13 cellular contexts compared by ENCODE assay signal in genomic region chr17:32971171-32971570, GRCh38. TPM values are rescaled to one million over a fixed set of nuclear protein-coding genes. Genes with fewer than 3 reads are reported as not detected.
DNase-seq lines count a peak whose midpoint lies in the region; ATAC-seq and TF ChIP-seq lines count a peak whose summit lies in the region.
"Had no signal": no experiment of that assay in that cellular context is flagged by ENCODE, and none has a peak within 500 bp of the region (broad histone marks: within the 10 kb centered on the region; RNA-seq: fewer than 3 reads in every experiment).

No MANE protein-coding gene starts in this region.

- CTCF ChIA-PET in RWPE1 (lab: Yijun Ruan, JAX) = no interaction called here

- H2BK5ac ChIP-seq in mesenchymal stem cell (ENCODE audit: low read depth, low read length, poor library complexity, severe bottlenecking) = no peak overlapping the region

- H2AFZ ChIP-seq in mesenchymal stem cell (ENCODE audit: low read depth, low read length) = no peak overlapping the region

- no peaks in the 10 kb centered on the region for H3K36me3 ChIP-seq in mesenchymal stem cell (ENCODE audit: control insufficient read depth in 1 of 2, insufficient read depth in 2 of 2, low read depth in 1 of 2, low read length in 2 of 2)

- no peak overlapping the region for H4K8ac ChIP-seq in mesenchymal stem cell (ENCODE audit: low read length)

- H3K27ac Mint-ChIP-seq in activated T-helper 17 cell treated with anti-CD3 and anti-CD28 coated beads, Interleukin-2, amount 50 U/mL, for 72 hours = no peak overlapping the region

- peaks cover 11% of the 10 kb centered on the region for H3K4me1 Mint-ChIP-seq in activated T-helper 17 cell treated with anti-CD3 and anti-CD28 coated beads, Interleukin-2, amount 50 U/mL, for 72 hours

- peak overlapping the region in 1 of 2 experiments; percentile 5 for H3K4me3 ChIP-seq in mesenchymal stem cell (ENCODE audit: insufficient read depth in 1 of 2, low read depth in 1 of 2, low read length in 2 of 2)

- no peak overlapping the region for H3K23ac ChIP-seq in mesenchymal stem cell (ENCODE audit: low read length in 2 of 2)

- no peak overlapping the region for H4K91ac ChIP-seq in mesenchymal stem cell (ENCODE audit: low read length)

- POLR2A ChIA-PET in RWPE1 (lab: Yijun Ruan, JAX; ENCODE audit: low non-redundant PET) = no interaction called here

- H3K27ac ChIP-seq in mesenchymal stem cell (ENCODE audit: low read length, poor library complexity, severe bottlenecking) (no peak overlapping the region), RWPE1 (no peak overlapping the region)
- H3K27ac ChIP-seq: VCaP had no signal

- no peak overlapping the region for H2BK120ac ChIP-seq in mesenchymal stem cell (ENCODE audit: low read depth, low read length)

- no peak overlapping the region for H3K14ac ChIP-seq in mesenchymal stem cell (ENCODE audit: low read length in 2 of 2)

- H2AK5ac ChIP-seq in mesenchymal stem cell (ENCODE audit: low read length, severe bottlenecking) = no peak overlapping the region

- peaks cover 11% of the 10 kb centered on the region for H3K9me3 ChIP-seq in mesenchymal stem cell (ENCODE audit: control insufficient read depth, low read length)

- intact Hi-C loops in posterior vena cava (cut with DNase I) = no loop called here

- peaks cover 4% of the 10 kb centered on the region for H3K9me3 Mint-ChIP-seq in activated T-helper 17 cell treated with anti-CD3 and anti-CD28 coated beads, Interleukin-2, amount 50 U/mL, for 72 hours

- H2BK12ac ChIP-seq in mesenchymal stem cell (ENCODE audit: low read length in 2 of 2) = no peak overlapping the region

- peaks cover 8 to 37% of the 10 kb centered on the region in 2 experiments for H3K27me3 ChIP-seq in mesenchymal stem cell (ENCODE audit: control insufficient read depth in 1 of 2, insufficient read depth in 1 of 2, low read length in 2 of 2)

- H3K4me1 ChIP-seq in mesenchymal stem cell (ENCODE audit: control insufficient read depth, insufficient read depth, low read depth, low read length) = no peaks in the 10 kb centered on the region

- H3K79me1 ChIP-seq in mesenchymal stem cell (replicated peaks; ENCODE audit: low read length, poor library complexity, severe bottlenecking) = no peaks in the 10 kb centered on the region

- H3K4me2 ChIP-seq in mesenchymal stem cell (ENCODE audit: low read length, poor library complexity, severe bottlenecking) = no peak overlapping the region

- no peak overlapping the region for H3K4ac ChIP-seq in mesenchymal stem cell (ENCODE audit: low read depth in 1 of 2, low read length in 2 of 2)

- DNase-seq in EL = peak; percentile 8
- peak; percentile 27 for DNase-seq in mesenchymal stem cell
- no peak for DNase-seq in A172 (ENCODE audit: low spot score)
- no peak for DNase-seq in SW 1271 (lab: John Stamatoyannopoulos, UW)
- no peak for DNase-seq in RWPE1 (ENCODE audit: low spot score)
- no peak for DNase-seq in posterior vena cava (ENCODE audit: low spot score)
- DNase-seq: anterior cingulate cortex, NCI-H1694 treated with DMSO at 0.1 percent for 48 hours had no signal

- ATAC-seq in HG03108 (IDR thresholded peaks at IDR 0.05; ENCODE audit: unreplicated experiment) = peak; percentile 72
- peak; percentile 91 for ATAC-seq in activated T-helper 17 cell treated with anti-CD3 and anti-CD28 coated beads, Interleukin-2, amount 50 U/mL, for 72 hours (replicated peaks)

- H3K18ac ChIP-seq in mesenchymal stem cell (ENCODE audit: low read depth in 1 of 2, low read length in 2 of 2) = no peak overlapping the region

- H3K27me3 Mint-ChIP-seq in activated T-helper 17 cell treated with anti-CD3 and anti-CD28 coated beads, Interleukin-2, amount 50 U/mL, for 72 hours = no peaks in the 10 kb centered on the region

- H2BK15ac ChIP-seq in mesenchymal stem cell (ENCODE audit: low read depth, poor library complexity, severe bottlenecking) = no peak overlapping the region

- TF ChIP-seq CTCF in RWPE1 (conservative IDR thresholded peaks at IDR 0.05; ENCODE audit: low read depth) = no peak

- H3K4me3 Mint-ChIP-seq in activated T-helper 17 cell treated with anti-CD3 and anti-CD28 coated beads, Interleukin-2, amount 50 U/mL, for 72 hours = no peak overlapping the region

- 73% methylated on average over 1 of the region's 1 CpG for WGBS in mesenchymal stem cell

- no peaks in the 10 kb centered on the region for H3K36me3 Mint-ChIP-seq in activated T-helper 17 cell treated with anti-CD3 and anti-CD28 coated beads, Interleukin-2, amount 50 U/mL, for 72 hours (ENCODE audit: low read depth)

- no peak overlapping the region for H3K9ac ChIP-seq in mesenchymal stem cell (ENCODE audit: low read length)

RNA-seq across cellular contexts. Expression of gene SPACA3, which starts 20.5 kb away (rescaled TPM):
- total RNA-seq in activated T-helper 17 cell treated with anti-CD3 and anti-CD28 coated beads, Interleukin-2, amount 50 U/mL, for 72 hours = under 1 TPM in 1 of 2 donors, not detected in 1; 0.56 TPM
- polyA plus RNA-seq in mesenchymal stem cell (2013, experiment 1 of 2) = not detected
- polyA plus RNA-seq in mesenchymal stem cell (2013, experiment 2 of 2) = not detected
- not detected in 2 replicates for total RNA-seq in A172 (2014; rRNA removed; shearing (Covaris generic))
- total RNA-seq in posterior vena cava = not detected
- total RNA-seq: liver, pulmonary artery endothelial cell had no signal
- polyA plus RNA-seq: liver had no signal

RNA-seq across cellular contexts. Expression of gene TMEM98, which starts 43.2 kb away (rescaled TPM):
- total RNA-seq in activated T-helper 17 cell treated with anti-CD3 and anti-CD28 coated beads, Interleukin-2, amount 50 U/mL, for 72 hours = under 1 TPM in 1 of 2 donors, not detected in 1; 0.21 TPM
- polyA plus RNA-seq in mesenchymal stem cell (2013, experiment 1 of 2) = 51.4 TPM
- polyA plus RNA-seq in mesenchymal stem cell (2013, experiment 2 of 2) = 53.0 TPM
- not detected in 2 replicates for total RNA-seq in A172 (2014; rRNA removed; shearing (Covaris generic))
- total RNA-seq in posterior vena cava = 10 to 100 TPM; 27.5 to 42.9 TPM

Comparison
In these comparisons a context has a peak if more than half of its experiments do, and no peak if none do; other contexts are left out.
1. DNase-seq: peak in EL (single experiment) and mesenchymal stem cell (single experiment); none in A172 (single experiment), SW 1271 (0 of 2), RWPE1 (single experiment) and posterior vena cava (single experiment).
2. RNA of gene TMEM98, which starts 43.2 kb away (total RNA-seq): 27.5 to 42.9 TPM in posterior vena cava; 0.21 TPM in activated T-helper 17 cell treated with anti-CD3 and anti-CD28 coated beads, Interleukin-2, amount 50 U/mL, for 72 hours and not detected in A172; every median in the first group is over 10 times any median in the second.